14 cellular contexts compared by ENCODE assay signal in the genomic region with DNA sequence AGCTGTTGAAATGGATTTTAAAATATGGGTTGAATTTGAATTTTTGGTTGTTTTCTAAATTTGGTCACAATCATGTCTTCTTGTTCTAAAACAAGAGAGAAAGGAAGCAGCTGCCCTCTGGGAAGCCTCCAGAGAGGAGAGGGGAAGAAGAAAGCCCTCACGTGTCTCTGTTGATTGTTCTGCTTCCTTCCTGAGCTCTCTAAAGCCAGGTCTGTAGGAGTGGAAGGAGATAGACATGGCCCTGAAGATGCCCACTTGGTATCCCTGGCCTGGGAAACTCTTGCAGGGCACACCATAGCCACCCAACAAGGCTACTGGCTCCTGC. TPM values are rescaled to one million over a fixed set of nuclear protein-coding genes. Genes with fewer than 3 reads are reported as not detected.
DNase-seq lines count a peak whose midpoint lies in the region; ATAC-seq and TF ChIP-seq lines count a peak whose summit lies in the region.
"Had no signal": no experiment of that assay in that cellular context is flagged by ENCODE, and none has a peak within 500 bp of the region (broad histone marks: within the 10 kb centered on the region; RNA-seq: fewer than 3 reads in every experiment).

No MANE protein-coding gene starts in this region.

- H3K9me3 Mint-ChIP-seq in chondrocyte (ENCODE audit: low read depth): peaks cover 4% of the 10 kb centered on the region
- H3K9me3 Mint-ChIP-seq: activated B cell treated with CpG ODN at 0.5 μM for 24 hours; activated naive CD8-positive, alpha-beta T cell treated with anti-CD3 and anti-CD28 coated beads, Interleukin-2, amount 50 U/mL, for 24 hours had no signal

- H3K4me1 ChIP-seq in mesenchymal stem cell (ENCODE audit: control insufficient read depth, insufficient read depth, low read depth, low read length): peaks cover 4% of the 10 kb centered on the region
- peaks cover 0 to 21% (median 3%) of the 10 kb centered on the region in 4 donors for H3K4me1 ChIP-seq in transverse colon

- in situ Hi-C loops in transverse colon (cut with MboI; ENCODE audit: low pct_ligation_motif_present in 1 of 4, low pct_unique_long_range_greater_than_20kb in 1 of 4, low sequenced_read_pairs in 3 of 4): loop anchor here in 3 of 4 donors (25.0 kb wide), 2 partner anchors 120 to 270 kb away; no protein-coding TSS in a partner anchor

- no peaks in the 10 kb centered on the region for H3K79me1 ChIP-seq in mesenchymal stem cell (replicated peaks; ENCODE audit: low read length, poor library complexity, severe bottlenecking)

- H3K27ac ChIP-seq in mesenchymal stem cell (ENCODE audit: low read length, poor library complexity, severe bottlenecking) (no peak overlapping the region), transverse colon (peak overlapping the region; percentile 17 to 61 (median 53))
- H3K27ac ChIP-seq: 22Rv1 had no signal

- no peaks in the 10 kb centered on the region for H3K36me3 ChIP-seq in mesenchymal stem cell (ENCODE audit: control insufficient read depth in 1 of 2, insufficient read depth in 2 of 2, low read depth in 1 of 2, low read length in 2 of 2)
- no peaks in the 10 kb centered on the region for H3K36me3 ChIP-seq in transverse colon

- peak overlapping the region; percentile 15 for H3K9ac ChIP-seq in mesenchymal stem cell (ENCODE audit: low read length)

- TF ChIP-seq CTCF in chondrocyte (IDR thresholded peaks at IDR 0.05) (no peak), transverse colon (IDR thresholded peaks at IDR 0.05) (no peak)

- H3K9me3 ChIP-seq in mesenchymal stem cell (ENCODE audit: control insufficient read depth, low read length) (no peaks in the 10 kb centered on the region), transverse colon (no peaks in the 10 kb centered on the region)

- H4K91ac ChIP-seq in mesenchymal stem cell (ENCODE audit: low read length): peak overlapping the region; percentile 5

- no peak for TF ChIP-seq EP300 in transverse colon (IDR thresholded peaks at IDR 0.05; ENCODE audit: low read depth)

- no peak overlapping the region for H2BK15ac ChIP-seq in mesenchymal stem cell (ENCODE audit: low read depth, poor library complexity, severe bottlenecking)

- H3K23ac ChIP-seq in mesenchymal stem cell (ENCODE audit: low read length in 2 of 2): peak overlapping the region in 1 of 2 experiments; percentile 27

- peak overlapping the region; percentile 78 to 96 for H2BK12ac ChIP-seq in mesenchymal stem cell (ENCODE audit: low read length in 2 of 2)

- H3K4me3 ChIP-seq in mesenchymal stem cell (ENCODE audit: insufficient read depth in 1 of 2, low read depth in 1 of 2, low read length in 2 of 2) (no peak overlapping the region), transverse colon (no peak overlapping the region)

- H3K14ac ChIP-seq in mesenchymal stem cell (ENCODE audit: low read length in 2 of 2): peak overlapping the region in 1 of 2 experiments; percentile 67

- DNase-seq in DMS53 (lab: John Stamatoyannopoulos, UW): peak; percentile 10
- DNase-seq in DMS53 treated with DMSO at 0.1 percent for 48 hours (lab: John Stamatoyannopoulos, UW; ENCODE audit: unreplicated experiment): no peak
- DNase-seq in chondrocyte (ENCODE audit: low spot score): no peak
- DNase-seq in mesenchymal stem cell: no peak
- DNase-seq in transverse colon: no peak
- no peak for DNase-seq in activated CD4-positive, alpha-beta T cell treated with anti-CD3 and anti-CD28 coated beads for 1 hour
- no peak for DNase-seq in SKM-1 treated with dmso at 0.1 percent for 144 hours (lab: John Stamatoyannopoulos, UW; ENCODE audit: unreplicated experiment)
- DNase-seq: activated B cell treated with CpG ODN at 0.5 μM for 24 hours; activated naive CD8-positive, alpha-beta T cell treated with anti-CD3 and anti-CD28 coated beads, Interleukin-2, amount 50 U/mL, for 24 hours; cortex of kidney; NCI-H2081; SW 1271 had no signal

- H3K27me3 Mint-ChIP-seq in chondrocyte (ENCODE audit: low read depth): peaks cover 28% of the 10 kb centered on the region

- H3K27me3 ChIP-seq in mesenchymal stem cell (ENCODE audit: control insufficient read depth in 1 of 2, insufficient read depth in 1 of 2, low read length in 2 of 2) (peaks cover 13 to 16% of the 10 kb centered on the region in 2 experiments), transverse colon (no peaks in the 10 kb centered on the region)

- no peak overlapping the region for H3K4me3 Mint-ChIP-seq in chondrocyte (ENCODE audit: unreplicated experiment)
- H3K4me3 Mint-ChIP-seq: activated B cell treated with CpG ODN at 0.5 μM for 24 hours; activated naive CD8-positive, alpha-beta T cell treated with anti-CD3 and anti-CD28 coated beads, Interleukin-2, amount 50 U/mL, for 24 hours had no signal

- peak overlapping the region; percentile 5 for H2AFZ ChIP-seq in mesenchymal stem cell (ENCODE audit: low read depth, low read length)

- H3K4me1 Mint-ChIP-seq in chondrocyte (ENCODE audit: low read depth): peaks cover 28% of the 10 kb centered on the region
- H3K4me1 Mint-ChIP-seq: activated B cell treated with CpG ODN at 0.5 μM for 24 hours; activated naive CD8-positive, alpha-beta T cell treated with anti-CD3 and anti-CD28 coated beads, Interleukin-2, amount 50 U/mL, for 24 hours had no signal

- H3K18ac ChIP-seq in mesenchymal stem cell (ENCODE audit: low read depth in 1 of 2, low read length in 2 of 2): peak overlapping the region; percentile 1 to 88

- peak overlapping the region; percentile 64 for H4K8ac ChIP-seq in mesenchymal stem cell (ENCODE audit: low read length)

- no peak for TF ChIP-seq POLR2A in transverse colon (IDR thresholded peaks at IDR 0.05)

- no peaks in the 10 kb centered on the region for H3K36me3 Mint-ChIP-seq in chondrocyte (ENCODE audit: low read depth)

- 71% methylated on average over 1 of the region's 1 CpG for WGBS in mesenchymal stem cell
- 35% methylated on average over 1 of the region's 1 CpG; no CpG with 5 or more reads in 1 of the 2 donors for WGBS in transverse colon (ENCODE audit: low coverage in 1 of 2), 2 donors

- ATAC-seq in HG03571 (IDR thresholded peaks at IDR 0.05; ENCODE audit: unreplicated experiment): no peak
- ATAC-seq: activated naive CD8-positive, alpha-beta T cell treated with anti-CD3 and anti-CD28 coated beads, Interleukin-2, amount 50 U/mL, for 24 hours had no signal

- H2BK5ac ChIP-seq in mesenchymal stem cell (ENCODE audit: low read depth, low read length, poor library complexity, severe bottlenecking): no peak overlapping the region

- intact Hi-C loops in transverse colon (cut with DNase I; ENCODE audit: low total_unique reads): no loop called here

- H2BK120ac ChIP-seq in mesenchymal stem cell (ENCODE audit: low read depth, low read length): peak overlapping the region; percentile 24

- H2AK5ac ChIP-seq in mesenchymal stem cell (ENCODE audit: low read length, severe bottlenecking): no peak overlapping the region

- no peak overlapping the region for H3K4me2 ChIP-seq in mesenchymal stem cell (ENCODE audit: low read length, poor library complexity, severe bottlenecking)

- peak overlapping the region; percentile 53 for H3K27ac Mint-ChIP-seq in chondrocyte (ENCODE audit: unreplicated experiment)
- H3K27ac Mint-ChIP-seq: activated B cell treated with CpG ODN at 0.5 μM for 24 hours; activated naive CD8-positive, alpha-beta T cell treated with anti-CD3 and anti-CD28 coated beads, Interleukin-2, amount 50 U/mL, for 24 hours had no signal

- peak overlapping the region; percentile 54 to 89 for H3K4ac ChIP-seq in mesenchymal stem cell (ENCODE audit: low read depth in 1 of 2, low read length in 2 of 2)

RNA-seq across cellular contexts. Expression of a gene that starts 59.6 kb away (rescaled TPM):
- total RNA-seq in chondrocyte (0.34 to 0.55 TPM in 2 of 3 replicates, not detected in the other), transverse colon (100 to 1,000 TPM in 3 of 4 donors, 10 to 100 TPM in 1; 79.7 to 174 (median 120) TPM)
- polyA plus RNA-seq in mesenchymal stem cell (2013, experiment 1 of 2): 0.68 TPM
- polyA plus RNA-seq in mesenchymal stem cell (2013, experiment 2 of 2): 0.67 TPM

Comparison
In these comparisons a context has a peak if more than half of its experiments do, and no peak if none do; other contexts are left out.
1. RNA of a gene that starts 59.6 kb away (total RNA-seq): 79.7 to 174 TPM in transverse colon; 0.34 to 0.55 TPM in chondrocyte; every median in the first group is over 10 times any median in the second.